In the genomic region with DNA sequence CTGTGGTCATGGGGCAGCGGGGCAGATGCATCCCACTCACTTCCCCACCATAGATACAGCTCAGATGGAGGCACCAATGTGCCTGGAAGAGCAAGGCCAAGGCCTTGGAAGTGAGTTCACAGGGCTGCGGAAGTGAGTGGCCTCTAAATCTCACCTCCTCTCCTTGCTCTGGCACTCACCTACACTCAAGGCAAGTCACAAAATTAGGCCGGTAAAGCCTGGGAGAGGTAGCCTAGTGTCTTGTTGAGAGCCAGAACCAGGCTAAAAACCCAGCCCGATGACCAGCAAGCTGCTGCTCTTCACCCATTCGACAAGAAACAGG, we compare ENCODE assay signal across 13 cellular contexts.
"Had no signal": no experiment of that assay in that cellular context is flagged by ENCODE, and none has a peak within 500 bp of the region (broad histone marks: within the 10 kb centered on the region; RNA-seq: fewer than 3 reads in every experiment).

No MANE protein-coding gene starts in this region.

- H3K27me3 ChIP-seq: ascending aorta, cardiac muscle cell, heart right ventricle, upper lobe of left lung had no signal

- H3K4me3 ChIP-seq: ascending aorta, cardiac muscle cell, heart right ventricle, left ventricle myocardium inferior, upper lobe of left lung had no signal

- H3K4me3 Mint-ChIP-seq: activated T-cell treated with anti-CD3 and anti-CD28 coated beads, Interleukin-2, amount 50 U/mL, for 24 hours; memory B cell; T-helper 17 cell had no signal

- H3K27ac Mint-ChIP-seq: memory B cell, T-helper 17 cell had no signal

- H3K36me3 ChIP-seq: ascending aorta, cardiac muscle cell, heart right ventricle, left ventricle myocardium inferior, upper lobe of left lung had no signal

- H3K9me3 Mint-ChIP-seq: activated T-cell treated with anti-CD3 and anti-CD28 coated beads, Interleukin-2, amount 50 U/mL, for 24 hours; memory B cell had no signal

- H2AFZ ChIP-seq: parathyroid adenoma had no signal

- ATAC-seq: heart right ventricle, T-helper 17 cell had no signal

- FAIRE-seq: frontal cortex, keratinocyte had no signal

- H3K9ac ChIP-seq: parathyroid adenoma had no signal

- H3K27ac ChIP-seq: ascending aorta, cardiac muscle cell, heart right ventricle, left ventricle myocardium inferior, parathyroid adenoma had no signal

- DNase-seq: activated effector memory CD4-positive, alpha-beta T cell treated with anti-CD3 and anti-CD28 coated beads, Interleukin-2, amount 50 U/mL, for 16 hours; activated T-cell treated with anti-CD3 and anti-CD28 coated beads, Interleukin-2, amount 50 U/mL, for 24 hours; heart right ventricle; left ventricle myocardium inferior; stimulated activated CD4-positive, alpha-beta T cell treated with anti-CD3 and anti-CD28 coated beads, Interleukin-4, amount 100 ng/mL, for 4 hours; T-helper 17 cell had no signal

- H3K27me3 Mint-ChIP-seq: activated T-cell treated with anti-CD3 and anti-CD28 coated beads, Interleukin-2, amount 50 U/mL, for 24 hours; memory B cell; T-helper 17 cell had no signal

- H3K9me3 ChIP-seq: ascending aorta, heart right ventricle, left ventricle myocardium inferior, upper lobe of left lung had no signal

- H3K4me1 ChIP-seq: parathyroid adenoma had no signal
